In genomic region chr1:30668546-30669327, GRCh38 we compare ENCODE assay signal across 1 cellular context.
TF ChIP-seq lines count a peak whose summit lies in the region.

No MANE protein-coding gene starts in this region.

TF ChIP-seq in HepG2, 621 proteins besides CTCF, POLR2A, EP300 and RAD21:
- TF ChIP-seq HNRNPUL1 (IDR thresholded peaks at IDR 0.05; ENCODE audit: low read depth, low read length) (no peak), ZNF362 (CRISPR knock-in tag; IDR thresholded peaks at IDR 0.05; ENCODE audit: borderline replicate concordance) (no peak), ZNF607 (CRISPR knock-in tag; IDR thresholded peaks at IDR 0.05; ENCODE audit: borderline replicate concordance) (no peak), ZNF766 (CRISPR knock-in tag; IDR thresholded peaks at IDR 0.05; ENCODE audit: borderline replicate concordance) (no peak), ZNF777 (CRISPR knock-in tag; IDR thresholded peaks at IDR 0.05) (no peak), ZNF260 (CRISPR knock-in tag; IDR thresholded peaks at IDR 0.05; ENCODE audit: borderline replicate concordance, low read depth) (no peak), ZNF704 (CRISPR knock-in tag; IDR thresholded peaks at IDR 0.05; ENCODE audit: borderline replicate concordance) (no peak), MIER2 (CRISPR knock-in tag; IDR thresholded peaks at IDR 0.05) (no peak), DMAP1 (CRISPR knock-in tag; IDR thresholded peaks at IDR 0.05) (no peak), PREB (CRISPR knock-in tag; IDR thresholded peaks at IDR 0.05) (no peak), TRIM24 (CRISPR knock-in tag; IDR thresholded peaks at IDR 0.05) (no peak), ZNF574 (CRISPR knock-in tag; IDR thresholded peaks at IDR 0.05) (no peak), ZNF383 (CRISPR knock-in tag; IDR thresholded peaks at IDR 0.05; ENCODE audit: borderline replicate concordance) (no peak), JUN (CRISPR knock-in tag; IDR thresholded peaks at IDR 0.05) (no peak), REST (IDR thresholded peaks at IDR 0.05; ENCODE audit: borderline replicate concordance in 1 of 2, low read depth in 1 of 2, low read length in 2 of 2) (no peak), ZNF674 (CRISPR knock-in tag; IDR thresholded peaks at IDR 0.05; ENCODE audit: low read depth) (no peak), MEF2D (CRISPR knock-in tag; IDR thresholded peaks at IDR 0.05) (no peak)
